In genomic region chr5:1484416-1485319, GRCh38 we compare ENCODE assay signal across 1 cellular context.
A peak's percentile ranks its signal among the peaks of the same experiment; 100 is the strongest.
TF ChIP-seq lines count a peak whose summit lies in the region.

No MANE protein-coding gene starts in this region.

TF ChIP-seq in GM12878, 131 proteins besides CTCF, POLR2A, EP300 and RAD21 (continued from another document and continues in another):
- TF ChIP-seq NKRF (conservative IDR thresholded peaks at IDR 0.05): peak; percentile 32; the same call in 1 of the 2 replicates
- TF ChIP-seq USF1 (IDR thresholded peaks at IDR 0.05; ENCODE audit: borderline replicate concordance, extremely low read length, insufficient read depth, low read depth, low read length): no peak
- peak; percentile 81 for TF ChIP-seq MXI1 (IDR thresholded peaks at IDR 0.05; ENCODE audit: low read depth, low read length)
- TF ChIP-seq, protein P1, sequence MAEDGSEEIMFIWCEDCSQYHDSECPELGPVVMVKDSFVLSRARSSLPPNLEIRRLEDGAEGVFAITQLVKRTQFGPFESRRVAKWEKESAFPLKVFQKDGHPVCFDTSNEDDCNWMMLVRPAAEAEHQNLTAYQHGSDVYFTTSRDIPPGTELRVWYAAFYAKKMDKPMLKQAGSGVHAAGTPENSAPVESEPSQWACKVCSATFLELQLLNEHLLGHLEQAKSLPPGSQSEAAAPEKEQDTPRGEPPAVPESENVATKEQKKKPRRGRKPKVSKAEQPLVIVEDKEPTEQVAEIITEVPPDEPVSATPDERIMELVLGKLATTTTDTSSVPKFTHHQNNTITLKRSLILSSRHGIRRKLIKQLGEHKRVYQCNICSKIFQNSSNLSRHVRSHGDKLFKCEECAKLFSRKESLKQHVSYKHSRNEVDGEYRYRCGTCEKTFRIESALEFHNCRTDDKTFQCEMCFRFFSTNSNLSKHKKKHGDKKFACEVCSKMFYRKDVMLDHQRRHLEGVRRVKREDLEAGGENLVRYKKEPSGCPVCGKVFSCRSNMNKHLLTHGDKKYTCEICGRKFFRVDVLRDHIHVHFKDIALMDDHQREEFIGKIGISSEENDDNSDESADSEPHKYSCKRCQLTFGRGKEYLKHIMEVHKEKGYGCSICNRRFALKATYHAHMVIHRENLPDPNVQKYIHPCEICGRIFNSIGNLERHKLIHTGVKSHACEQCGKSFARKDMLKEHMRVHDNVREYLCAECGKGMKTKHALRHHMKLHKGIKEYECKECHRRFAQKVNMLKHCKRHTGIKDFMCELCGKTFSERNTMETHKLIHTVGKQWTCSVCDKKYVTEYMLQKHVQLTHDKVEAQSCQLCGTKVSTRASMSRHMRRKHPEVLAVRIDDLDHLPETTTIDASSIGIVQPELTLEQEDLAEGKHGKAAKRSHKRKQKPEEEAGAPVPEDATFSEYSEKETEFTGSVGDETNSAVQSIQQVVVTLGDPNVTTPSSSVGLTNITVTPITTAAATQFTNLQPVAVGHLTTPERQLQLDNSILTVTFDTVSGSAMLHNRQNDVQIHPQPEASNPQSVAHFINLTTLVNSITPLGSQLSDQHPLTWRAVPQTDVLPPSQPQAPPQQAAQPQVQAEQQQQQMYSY (CRISPR knock-in tag; IDR thresholded peaks at IDR 0.05): 0 out of 2 replicates have a peak, but pooled peaks have one; percentile 14
- TF ChIP-seq, protein P2, sequence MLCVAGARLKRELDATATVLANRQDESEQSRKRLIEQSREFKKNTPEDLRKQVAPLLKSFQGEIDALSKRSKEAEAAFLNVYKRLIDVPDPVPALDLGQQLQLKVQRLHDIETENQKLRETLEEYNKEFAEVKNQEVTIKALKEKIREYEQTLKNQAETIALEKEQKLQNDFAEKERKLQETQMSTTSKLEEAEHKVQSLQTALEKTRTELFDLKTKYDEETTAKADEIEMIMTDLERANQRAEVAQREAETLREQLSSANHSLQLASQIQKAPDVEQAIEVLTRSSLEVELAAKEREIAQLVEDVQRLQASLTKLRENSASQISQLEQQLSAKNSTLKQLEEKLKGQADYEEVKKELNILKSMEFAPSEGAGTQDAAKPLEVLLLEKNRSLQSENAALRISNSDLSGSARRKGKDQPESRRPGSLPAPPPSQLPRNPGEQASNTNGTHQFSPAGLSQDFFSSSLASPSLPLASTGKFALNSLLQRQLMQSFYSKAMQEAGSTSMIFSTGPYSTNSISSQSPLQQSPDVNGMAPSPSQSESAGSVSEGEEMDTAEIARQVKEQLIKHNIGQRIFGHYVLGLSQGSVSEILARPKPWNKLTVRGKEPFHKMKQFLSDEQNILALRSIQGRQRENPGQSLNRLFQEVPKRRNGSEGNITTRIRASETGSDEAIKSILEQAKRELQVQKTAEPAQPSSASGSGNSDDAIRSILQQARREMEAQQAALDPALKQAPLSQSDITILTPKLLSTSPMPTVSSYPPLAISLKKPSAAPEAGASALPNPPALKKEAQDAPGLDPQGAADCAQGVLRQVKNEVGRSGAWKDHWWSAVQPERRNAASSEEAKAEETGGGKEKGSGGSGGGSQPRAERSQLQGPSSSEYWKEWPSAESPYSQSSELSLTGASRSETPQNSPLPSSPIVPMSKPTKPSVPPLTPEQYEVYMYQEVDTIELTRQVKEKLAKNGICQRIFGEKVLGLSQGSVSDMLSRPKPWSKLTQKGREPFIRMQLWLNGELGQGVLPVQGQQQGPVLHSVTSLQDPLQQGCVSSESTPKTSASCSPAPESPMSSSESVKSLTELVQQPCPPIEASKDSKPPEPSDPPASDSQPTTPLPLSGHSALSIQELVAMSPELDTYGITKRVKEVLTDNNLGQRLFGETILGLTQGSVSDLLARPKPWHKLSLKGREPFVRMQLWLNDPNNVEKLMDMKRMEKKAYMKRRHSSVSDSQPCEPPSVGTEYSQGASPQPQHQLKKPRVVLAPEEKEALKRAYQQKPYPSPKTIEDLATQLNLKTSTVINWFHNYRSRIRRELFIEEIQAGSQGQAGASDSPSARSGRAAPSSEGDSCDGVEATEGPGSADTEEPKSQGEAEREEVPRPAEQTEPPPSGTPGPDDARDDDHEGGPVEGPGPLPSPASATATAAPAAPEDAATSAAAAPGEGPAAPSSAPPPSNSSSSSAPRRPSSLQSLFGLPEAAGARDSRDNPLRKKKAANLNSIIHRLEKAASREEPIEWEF (IDR thresholded peaks at IDR 0.05; ENCODE audit: insufficient replicate concordance, low read depth, low read length): peak; percentile 65
- peak; percentile 74 for TF ChIP-seq MTA2 (IDR thresholded peaks at IDR 0.05; ENCODE audit: low read depth)
- TF ChIP-seq PAX5 (IDR thresholded peaks at IDR 0.05; ENCODE audit: borderline replicate concordance, low read depth, low read length): peak; percentile 78
- TF ChIP-seq, protein P3, sequence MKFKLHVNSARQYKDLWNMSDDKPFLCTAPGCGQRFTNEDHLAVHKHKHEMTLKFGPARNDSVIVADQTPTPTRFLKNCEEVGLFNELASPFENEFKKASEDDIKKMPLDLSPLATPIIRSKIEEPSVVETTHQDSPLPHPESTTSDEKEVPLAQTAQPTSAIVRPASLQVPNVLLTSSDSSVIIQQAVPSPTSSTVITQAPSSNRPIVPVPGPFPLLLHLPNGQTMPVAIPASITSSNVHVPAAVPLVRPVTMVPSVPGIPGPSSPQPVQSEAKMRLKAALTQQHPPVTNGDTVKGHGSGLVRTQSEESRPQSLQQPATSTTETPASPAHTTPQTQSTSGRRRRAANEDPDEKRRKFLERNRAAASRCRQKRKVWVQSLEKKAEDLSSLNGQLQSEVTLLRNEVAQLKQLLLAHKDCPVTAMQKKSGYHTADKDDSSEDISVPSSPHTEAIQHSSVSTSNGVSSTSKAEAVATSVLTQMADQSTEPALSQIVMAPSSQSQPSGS (IDR thresholded peaks at IDR 0.05; ENCODE audit: low read length): no peak
- peak; percentile 84 for TF ChIP-seq NBN (IDR thresholded peaks at IDR 0.05)
- TF ChIP-seq CREB1 (IDR thresholded peaks at IDR 0.05; ENCODE audit: low read depth): no peak
- no peak for TF ChIP-seq GABPA (IDR thresholded peaks at IDR 0.05; ENCODE audit: low read depth)
- no peak for TF ChIP-seq SUPT20H (IDR thresholded peaks at IDR 0.05; ENCODE audit: borderline replicate concordance, control insufficient read depth, low read depth, low read length)
- peak; percentile 85 for TF ChIP-seq BACH1 (IDR thresholded peaks at IDR 0.05; ENCODE audit: borderline replicate concordance)
- no peak for TF ChIP-seq CHD4 (IDR thresholded peaks at IDR 0.05)
- TF ChIP-seq TCF12 (IDR thresholded peaks at IDR 0.05; ENCODE audit: low read depth, low read length): peak; percentile 72; the same call in 1 of the 2 replicates
- TF ChIP-seq IKZF2 (IDR thresholded peaks at IDR 0.05): peak; percentile 81 to 84
- TF ChIP-seq NFIC (IDR thresholded peaks at IDR 0.05; ENCODE audit: low read depth, low read length): no peak
- TF ChIP-seq SMC3 (IDR thresholded peaks at IDR 0.05; ENCODE audit: borderline replicate concordance, low read length): no peak
- TF ChIP-seq STAT3 (IDR thresholded peaks at IDR 0.05; ENCODE audit: low read depth, low read length): peak; percentile 52; the same call in 1 of the 2 replicates
- peak; percentile 62; the same call in 1 of the 2 replicates for TF ChIP-seq SMAD5 (IDR thresholded peaks at IDR 0.05; ENCODE audit: low read depth)
- TF ChIP-seq, protein P4, sequence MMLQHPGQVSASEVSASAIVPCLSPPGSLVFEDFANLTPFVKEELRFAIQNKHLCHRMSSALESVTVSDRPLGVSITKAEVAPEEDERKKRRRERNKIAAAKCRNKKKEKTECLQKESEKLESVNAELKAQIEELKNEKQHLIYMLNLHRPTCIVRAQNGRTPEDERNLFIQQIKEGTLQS (IDR thresholded peaks at IDR 0.05; ENCODE audit: borderline replicate concordance, extremely low read depth, low read depth, low read length): no peak
- TF ChIP-seq ATF7 (IDR thresholded peaks at IDR 0.05; ENCODE audit: low read depth): peak; percentile 92
- peak; percentile 86 for TF ChIP-seq CREM (IDR thresholded peaks at IDR 0.05; ENCODE audit: low read depth)
- TF ChIP-seq, protein P5, sequence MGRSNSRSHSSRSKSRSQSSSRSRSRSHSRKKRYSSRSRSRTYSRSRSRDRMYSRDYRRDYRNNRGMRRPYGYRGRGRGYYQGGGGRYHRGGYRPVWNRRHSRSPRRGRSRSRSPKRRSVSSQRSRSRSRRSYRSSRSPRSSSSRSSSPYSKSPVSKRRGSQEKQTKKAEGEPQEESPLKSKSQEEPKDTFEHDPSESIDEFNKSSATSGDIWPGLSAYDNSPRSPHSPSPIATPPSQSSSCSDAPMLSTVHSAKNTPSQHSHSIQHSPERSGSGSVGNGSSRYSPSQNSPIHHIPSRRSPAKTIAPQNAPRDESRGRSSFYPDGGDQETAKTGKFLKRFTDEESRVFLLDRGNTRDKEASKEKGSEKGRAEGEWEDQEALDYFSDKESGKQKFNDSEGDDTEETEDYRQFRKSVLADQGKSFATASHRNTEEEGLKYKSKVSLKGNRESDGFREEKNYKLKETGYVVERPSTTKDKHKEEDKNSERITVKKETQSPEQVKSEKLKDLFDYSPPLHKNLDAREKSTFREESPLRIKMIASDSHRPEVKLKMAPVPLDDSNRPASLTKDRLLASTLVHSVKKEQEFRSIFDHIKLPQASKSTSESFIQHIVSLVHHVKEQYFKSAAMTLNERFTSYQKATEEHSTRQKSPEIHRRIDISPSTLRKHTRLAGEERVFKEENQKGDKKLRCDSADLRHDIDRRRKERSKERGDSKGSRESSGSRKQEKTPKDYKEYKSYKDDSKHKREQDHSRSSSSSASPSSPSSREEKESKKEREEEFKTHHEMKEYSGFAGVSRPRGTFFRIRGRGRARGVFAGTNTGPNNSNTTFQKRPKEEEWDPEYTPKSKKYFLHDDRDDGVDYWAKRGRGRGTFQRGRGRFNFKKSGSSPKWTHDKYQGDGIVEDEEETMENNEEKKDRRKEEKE (IDR thresholded peaks at IDR 0.05): no peak
- TF ChIP-seq HDAC6 (IDR thresholded peaks at IDR 0.05; ENCODE audit: unreplicated experiment): no peak
- TF ChIP-seq DPF2 (IDR thresholded peaks at IDR 0.05): peak; percentile 93
- peak; percentile 97; the same call in 1 of the 2 replicates for TF ChIP-seq GATAD2B (conservative IDR thresholded peaks at IDR 0.05; ENCODE audit: low read depth)
- peak; percentile 55 for TF ChIP-seq POLR2AphosphoS2 (IDR thresholded peaks at IDR 0.05; ENCODE audit: low read depth, low read length)
- no peak; the same call in 1 of the 2 replicates for TF ChIP-seq ZNF592 (IDR thresholded peaks at IDR 0.05)
- TF ChIP-seq POLR2AphosphoS5 (IDR thresholded peaks at IDR 0.05; ENCODE audit: low read length): peak; percentile 84
- peak; percentile 100 for TF ChIP-seq MEF2B (IDR thresholded peaks at IDR 0.05; ENCODE audit: partially characterized antibody, poor library complexity, severe bottlenecking)
- TF ChIP-seq NR2F1 (conservative IDR thresholded peaks at IDR 0.05): peak; percentile 99
- TF ChIP-seq TAF1 (IDR thresholded peaks at IDR 0.05; ENCODE audit: borderline replicate concordance, low read depth, low read length): peak; percentile 75
- TF ChIP-seq, protein P6, sequence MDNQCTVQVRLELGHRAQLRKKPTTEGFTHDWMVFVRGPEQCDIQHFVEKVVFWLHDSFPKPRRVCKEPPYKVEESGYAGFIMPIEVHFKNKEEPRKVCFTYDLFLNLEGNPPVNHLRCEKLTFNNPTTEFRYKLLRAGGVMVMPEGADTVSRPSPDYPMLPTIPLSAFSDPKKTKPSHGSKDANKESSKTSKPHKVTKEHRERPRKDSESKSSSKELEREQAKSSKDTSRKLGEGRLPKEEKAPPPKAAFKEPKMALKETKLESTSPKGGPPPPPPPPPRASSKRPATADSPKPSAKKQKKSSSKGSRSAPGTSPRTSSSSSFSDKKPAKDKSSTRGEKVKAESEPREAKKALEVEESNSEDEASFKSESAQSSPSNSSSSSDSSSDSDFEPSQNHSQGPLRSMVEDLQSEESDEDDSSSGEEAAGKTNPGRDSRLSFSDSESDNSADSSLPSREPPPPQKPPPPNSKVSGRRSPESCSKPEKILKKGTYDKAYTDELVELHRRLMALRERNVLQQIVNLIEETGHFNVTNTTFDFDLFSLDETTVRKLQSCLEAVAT (IDR thresholded peaks at IDR 0.05): peak; percentile 75
